In genomic region chr19:8352845-8353244, GRCh38 we compare ENCODE assay signal across 7 cellular contexts. TPM values are rescaled to one million over a fixed set of nuclear protein-coding genes. Genes with fewer than 3 reads are reported as not detected.
DNase-seq lines count a peak whose midpoint lies in the region; ATAC-seq and TF ChIP-seq lines count a peak whose summit lies in the region.
"Not testable (repeated sequence)": the region's sequence is repeated elsewhere in the genome, so short reads cannot be mapped to it uniquely, and the experiment has no call there.
"Had no signal": no experiment of that assay in that cellular context is flagged by ENCODE, and none has a peak within 500 bp of the region (broad histone marks: within the 10 kb centered on the region; RNA-seq: fewer than 3 reads in every experiment).

No MANE protein-coding gene starts in this region.

- H3K27me3 ChIP-seq in GM23338 (ENCODE audit: insufficient read depth); left ventricle myocardium inferior (ENCODE audit: low read depth); mesendoderm (ENCODE audit: insufficient read depth, low read length, poor library complexity); smooth muscle cell (ENCODE audit: low read depth): not testable (repeated sequence)

- not testable (repeated sequence) for H3K27ac ChIP-seq in GM23338 (ENCODE audit: low read depth); left ventricle myocardium inferior (replicated peaks); mesendoderm (ENCODE audit: low read depth, low read length); smooth muscle cell (ENCODE audit: low read depth)

- H2AK5ac ChIP-seq in mesendoderm (ENCODE audit: low read length), result not testable (repeated sequence)

- H4K20me1 ChIP-seq in GM23338 (replicated peaks; ENCODE audit: insufficient read depth); smooth muscle cell (ENCODE audit: low read depth): not testable (repeated sequence)

- peak overlapping the region; percentile 39; the same call in 1 of the 2 replicates for H3K4me3 ChIP-seq in GM23338
- peak overlapping the region; percentile 36 for H3K4me3 ChIP-seq in left ventricle myocardium inferior
- not testable (repeated sequence) for H3K4me3 ChIP-seq in mesendoderm (ENCODE audit: low read length); smooth muscle cell

- not testable (repeated sequence) for H3K79me2 ChIP-seq in GM23338 (replicated peaks; ENCODE audit: insufficient read depth); mesendoderm (ENCODE audit: control insufficient read depth, insufficient read depth, low read length); smooth muscle cell (ENCODE audit: low read depth)

- CTCF ChIA-PET in WTC11 (lab: Charles Lee), result interaction anchor here (0.6 to 4.1 kb wide), 27 partner anchors 10 to 227 kb away, joined by 3 to 47 read pairs (median 7); partner anchors contain the start of genes ANGPTL4, HNRNPM, KANK3 and MARCHF2

- not testable (repeated sequence) for H3F3A ChIP-seq in GM23338 (replicated peaks; ENCODE audit: low read depth); smooth muscle cell (ENCODE audit: low read depth)

- not testable (repeated sequence) for H3K79me1 ChIP-seq in mesendoderm (ENCODE audit: low read length)

- ATAC-seq in GM23338 (peak; percentile 32), WTC11 (peak; percentile 35)

- not testable (repeated sequence) for H3K4ac ChIP-seq in mesendoderm (ENCODE audit: low read depth, low read length)

- not testable (repeated sequence) for H3K36me3 ChIP-seq in GM23338 (ENCODE audit: insufficient read depth); left ventricle myocardium inferior; mesendoderm (ENCODE audit: control insufficient read depth, insufficient read depth, low read length); smooth muscle cell (ENCODE audit: low read depth)

- not testable (repeated sequence) for H2BK15ac ChIP-seq in mesendoderm (replicated peaks; ENCODE audit: low read depth)

- not testable (repeated sequence) for H4K5ac ChIP-seq in mesendoderm (ENCODE audit: low read length)

- intact Hi-C loops in left ventricle myocardium inferior (cut with micrococcal nuclease), result not testable (repeated sequence)

- H3K4me1 ChIP-seq in GM23338 (ENCODE audit: insufficient read depth); mesendoderm (ENCODE audit: control insufficient read depth, low read depth, low read length); smooth muscle cell (ENCODE audit: low read depth): not testable (repeated sequence)
- H3K4me1 ChIP-seq in left ventricle myocardium inferior, result peaks cover 46% of the 10 kb centered on the region

- H3K9ac ChIP-seq in mesendoderm (ENCODE audit: low read length); smooth muscle cell (ENCODE audit: low read depth): not testable (repeated sequence)

- POLR2A ChIA-PET in WTC11 (lab: Charles Lee), result not testable (repeated sequence)

- no CpG with 5 or more reads among the region's 5 CpGs for whole genome bisulfite sequencing in mesendoderm (ENCODE audit: extremely low coverage, insufficient coverage, low lambda C conversion rate)
- WGBS in smooth muscle cell (ENCODE audit: low lambda C conversion rate), result 54% methylated on average over 5 of the region's 5 CpGs

- H2BK5ac ChIP-seq in mesendoderm (ENCODE audit: low read length), result not testable (repeated sequence)

- not testable (repeated sequence) for H3K56ac ChIP-seq in mesendoderm (ENCODE audit: low read length)

- peak overlapping the region; percentile 95; the same call in 1 of the 2 replicates for H2AFZ ChIP-seq in GM23338
- not testable (repeated sequence) for H2AFZ ChIP-seq in smooth muscle cell (ENCODE audit: low read depth)

- H3K4me2 ChIP-seq in GM23338 (peak overlapping the region; percentile 72), smooth muscle cell (peak overlapping the region; percentile 66)
- H3K4me2 ChIP-seq in mesendoderm (ENCODE audit: low read length), result not testable (repeated sequence)

- not testable (repeated sequence) for H3K27ac Mint-ChIP-seq in GM23338, WTC11

- H4K8ac ChIP-seq in mesendoderm (ENCODE audit: low read depth, low read length), result not testable (repeated sequence)

- not testable (repeated sequence) for H3K9me3 Mint-ChIP-seq in GM23338, WTC11

- H3K4me1 Mint-ChIP-seq in GM23338 (peaks cover 16% of the 10 kb centered on the region), WTC11 (peaks cover 14% of the 10 kb centered on the region)

- not testable (repeated sequence) for TF ChIP-seq CTCF in GM23338 (conservative IDR thresholded peaks at IDR 0.05; ENCODE audit: low read depth in 2 of 2); WTC11 (IDR thresholded peaks at IDR 0.05); left ventricle myocardium inferior (IDR thresholded peaks at IDR 0.05; ENCODE audit: borderline replicate concordance); smooth muscle cell (IDR thresholded peaks at IDR 0.05; ENCODE audit: borderline replicate concordance, insufficient read depth, poor library complexity, severe bottlenecking)

- H3K23ac ChIP-seq in mesendoderm (ENCODE audit: low read length), result not testable (repeated sequence)

- not testable (repeated sequence) for H3K36me3 Mint-ChIP-seq in GM23338 (ENCODE audit: low read depth); WTC11

- H3K9me2 ChIP-seq in GM23338 (ENCODE audit: insufficient read depth), result not testable (repeated sequence)

- H3K9me3 ChIP-seq in left ventricle myocardium inferior (replicated peaks); smooth muscle cell (replicated peaks; ENCODE audit: low read depth): not testable (repeated sequence)

- not testable (repeated sequence) for H3K4me3 Mint-ChIP-seq in GM23338
- H3K4me3 Mint-ChIP-seq in WTC11, result peak overlapping the region; percentile 43; the same call in 1 of the 2 replicates

- not testable (repeated sequence) for DNase-seq in GM23338 (ENCODE audit: low spot score); WTC11 (ENCODE audit: low spot score); left ventricle myocardium inferior; smooth muscle cell (lab: John Stamatoyannopoulos, UW; ENCODE audit: unreplicated experiment)
- peak; percentile 70 for DNase-seq in mesendoderm

- H3K27me3 Mint-ChIP-seq in GM23338 (ENCODE audit: insufficient read depth, low read depth, poor library complexity), result not testable (repeated sequence)
- peaks cover 18% of the 10 kb centered on the region for H3K27me3 Mint-ChIP-seq in WTC11 (ENCODE audit: low read depth)

- not testable (repeated sequence) for H3K18ac ChIP-seq in mesendoderm (ENCODE audit: low read length)

- not testable (repeated sequence) for H2BK120ac ChIP-seq in mesendoderm (ENCODE audit: low read depth, low read length)

RNA-seq across cellular contexts. Expression of gene KANK3, which starts 9.8 kb away (rescaled TPM):
- 8.7 and 9.3 TPM in 2 replicates for total RNA-seq in GM23338 (2014; rRNA removed; shearing (Covaris generic))
- polyA plus RNA-seq in GM23338 (2016; fragmentation: Nextera tagmentation; extraction: Ambion mirVana), result 2.0 and 2.2 TPM in 2 replicates
- 7.8 to 8.0 TPM (median 8.0 TPM) in 3 replicates for total RNA-seq in WTC11 (2021)
- total RNA-seq in left ventricle myocardium inferior, result 19.9 TPM
- 0.41 TPM for polyA plus RNA-seq in mesendoderm (2013, experiment 1 of 2)
- polyA plus RNA-seq in mesendoderm (2013, experiment 2 of 2), result 0.50 TPM
- 0.40 and 1.2 TPM in 2 replicates for total RNA-seq in smooth muscle cell
- 1.3 and 2.4 TPM in 2 replicates for polyA plus RNA-seq in smooth muscle cell
- total RNA-seq: Calu3 had no signal

RNA-seq across cellular contexts. Expression of gene ANGPTL4, which starts 11.1 kb away (rescaled TPM):
- total RNA-seq in GM23338 (2014; rRNA removed; shearing (Covaris generic)), result 1.4 and 2.2 TPM in 2 replicates
- polyA plus RNA-seq in GM23338 (2016; fragmentation: Nextera tagmentation; extraction: Ambion mirVana) (1.9 and 2.1 TPM in 2 replicates), smooth muscle cell (18.7 and 23.9 TPM in 2 replicates)
- total RNA-seq in WTC11 (2021) (1.0 to 2.7 TPM (median 2.2 TPM) in 3 replicates), left ventricle myocardium inferior (8.4 TPM), smooth muscle cell (9.4 and 10.2 TPM in 2 replicates)
- 0.22 TPM for polyA plus RNA-seq in mesendoderm (2013, experiment 1 of 2)
- 0.18 TPM for polyA plus RNA-seq in mesendoderm (2013, experiment 2 of 2)
- total RNA-seq: CD4-positive, alpha-beta memory T cell had no signal
- polyA plus RNA-seq: CD4-positive, alpha-beta memory T cell had no signal

RNA-seq across cellular contexts. Expression of gene RPS28, which starts 31.5 kb away (rescaled TPM):
- total RNA-seq in GM23338 (2014; rRNA removed; shearing (Covaris generic)), result 151 and 174 TPM in 2 replicates
- polyA plus RNA-seq in GM23338 (2016; fragmentation: Nextera tagmentation; extraction: Ambion mirVana) (1,790 and 2,003 TPM in 2 replicates), smooth muscle cell (574 and 669 TPM in 2 replicates)
- total RNA-seq in WTC11 (2021) (2,082 to 2,373 TPM (median 2,292 TPM) in 3 replicates), left ventricle myocardium inferior (967 TPM), smooth muscle cell (212 and 236 TPM in 2 replicates)
- polyA plus RNA-seq in mesendoderm (2013, experiment 1 of 2), result 1,804 TPM
- 1,761 TPM for polyA plus RNA-seq in mesendoderm (2013, experiment 2 of 2)

RNA-seq across cellular contexts. Expression of gene NDUFA7, which starts 31.7 kb away (rescaled TPM):
- 35.1 and 38.3 TPM in 2 replicates for total RNA-seq in GM23338 (2014; rRNA removed; shearing (Covaris generic))
- polyA plus RNA-seq in GM23338 (2016; fragmentation: Nextera tagmentation; extraction: Ambion mirVana), result 344 and 364 TPM in 2 replicates
- total RNA-seq in WTC11 (2021), result 76.4 to 101 TPM (median 91.9 TPM) in 3 replicates
- total RNA-seq in left ventricle myocardium inferior, result 134 TPM
- polyA plus RNA-seq in mesendoderm (2013, experiment 1 of 2), result 140 TPM
- polyA plus RNA-seq in mesendoderm (2013, experiment 2 of 2), result 141 TPM
- total RNA-seq in smooth muscle cell, result 17.3 and 19.4 TPM in 2 replicates
- polyA plus RNA-seq in smooth muscle cell, result 80.4 and 103 TPM in 2 replicates

RNA-seq across cellular contexts. Expression of gene RAB11B, which starts 37.3 kb away (rescaled TPM):
- 70.0 and 79.6 TPM in 2 replicates for total RNA-seq in GM23338 (2014; rRNA removed; shearing (Covaris generic))
- 64.8 and 66.0 TPM in 2 replicates for polyA plus RNA-seq in GM23338 (2016; fragmentation: Nextera tagmentation; extraction: Ambion mirVana)
- 108 to 127 TPM (median 120 TPM) in 3 replicates for total RNA-seq in WTC11 (2021)
- total RNA-seq in left ventricle myocardium inferior, result 157 TPM
- polyA plus RNA-seq in mesendoderm (2013, experiment 1 of 2), result 95.2 TPM
- polyA plus RNA-seq in mesendoderm (2013, experiment 2 of 2), result 94.3 TPM
- 12.9 and 28.9 TPM in 2 replicates for total RNA-seq in smooth muscle cell
- polyA plus RNA-seq in smooth muscle cell, result 137 and 148 TPM in 2 replicates
